10 cellular contexts compared by ENCODE assay signal in the genomic region with DNA sequence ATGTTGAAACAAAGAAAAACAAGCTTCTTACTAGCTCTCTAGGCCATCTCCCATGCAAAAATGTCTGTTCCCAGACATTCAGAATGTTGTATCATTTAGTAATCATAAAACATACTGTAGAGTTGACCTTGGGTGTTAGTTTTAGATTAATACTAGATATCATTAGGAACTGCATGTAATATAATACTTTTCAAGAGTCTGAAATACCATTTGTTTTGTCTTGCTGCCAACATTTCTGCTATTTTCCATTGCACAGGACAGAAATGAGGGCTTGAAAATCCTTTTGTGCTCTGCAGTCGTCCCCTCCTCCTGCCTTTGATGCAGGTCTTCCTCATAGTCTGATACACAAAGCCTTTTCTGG.
A peak's percentile ranks its signal among the peaks of the same experiment; 100 is the strongest.
DNase-seq lines count a peak whose midpoint lies in the region; ATAC-seq and TF ChIP-seq lines count a peak whose summit lies in the region.
"Had no signal": no experiment of that assay in that cellular context is flagged by ENCODE, and none has a peak within 500 bp of the region (broad histone marks: within the 10 kb centered on the region; RNA-seq: fewer than 3 reads in every experiment).

No MANE protein-coding gene starts in this region.

- H3K4me1 ChIP-seq in HAP-1 (peaks cover 24% of the 10 kb centered on the region), heart right ventricle (peaks cover 0 to 38% (median 29%) of the 10 kb centered on the region in 9 donors)

- in situ Hi-C loops in HAP-1 (cut with MboI; ENCODE audit: low sequenced_read_pairs) = no loop called here

- H3K4me3 ChIP-seq in HAP-1 = no peak overlapping the region
- peak overlapping the region; percentile 72 for H3K4me3 ChIP-seq in SK-N-MC
- no peak overlapping the region for H3K4me3 ChIP-seq in heart right ventricle

- H3K9me3 ChIP-seq in HAP-1 (no peaks in the 10 kb centered on the region), SK-N-MC (ENCODE audit: low read depth, low read length) (no peaks in the 10 kb centered on the region), heart right ventricle (peaks cover 0 to 6% (median 0%) of the 10 kb centered on the region in 11 donors)

- DNase-seq in HAP-1 (ENCODE audit: low spot score in 2 of 2) (peak; percentile 11 to 51), SK-N-MC (ENCODE audit: low read depth, low spot score) (no peak), heart right ventricle (peak in 1 of 2 donors; percentile 16), sciatic nerve (ENCODE audit: low spot score) (no peak), germinal center (ENCODE audit: low spot score) (no peak)
- DNase-seq in stimulated activated CD4-positive, alpha-beta T cell treated with anti-CD3 and anti-CD28 coated beads, Interleukin-4, amount 100 ng/mL, for 4 hours = no peak
- no peak for DNase-seq in activated naive CD4-positive, alpha-beta T cell (lab: John Stamatoyannopoulos, UW)
- DNase-seq: activated T-cell treated with anti-CD3 and anti-CD28 coated beads for 4 hours, T-helper 2 cell had no signal

- H3K27ac ChIP-seq in SK-N-MC = peak overlapping the region; percentile 100
- peak overlapping the region; percentile 5 to 77 (median 55) for H3K27ac ChIP-seq in heart right ventricle

- peak overlapping the region; percentile 79 for H3K9ac ChIP-seq in SK-N-MC (ENCODE audit: insufficient read length)

- 10 to 23% methylated on average over 1 of the region's 1 CpG for WGBS in heart right ventricle, 2 donors

- ATAC-seq in heart right ventricle = peak; percentile 29 to 89 (median 64)
- ATAC-seq in sciatic nerve = peak; percentile 47
- no peak for ATAC-seq in GM18505 (IDR thresholded peaks at IDR 0.05; ENCODE audit: unreplicated experiment)

- no peak for TF ChIP-seq POLR2A in GM18505 (IDR thresholded peaks at IDR 0.05; ENCODE audit: borderline replicate concordance, extremely low read depth, insufficient read depth, insufficient read length)

- TF ChIP-seq CTCF in heart right ventricle (IDR thresholded peaks at IDR 0.05) = no peak

- intact Hi-C loops in heart right ventricle (cut with DNase I) = loop anchor here in 2 of 10 donors (10.0 kb wide), 2 partner anchors 158 to 332 kb away; no protein-coding TSS in a partner anchor
- intact Hi-C loops in sciatic nerve (cut with DNase I) = no loop called here

- H3K27me3 ChIP-seq in HAP-1 (ENCODE audit: low read depth) = no peaks in the 10 kb centered on the region
- H3K27me3 ChIP-seq in heart right ventricle = no peaks in the 10 kb centered on the region

- no peaks in the 10 kb centered on the region for H3K36me3 ChIP-seq in HAP-1 (replicated peaks)
- no peaks in the 10 kb centered on the region for H3K36me3 ChIP-seq in SK-N-MC (ENCODE audit: insufficient read depth, low read length)
- H3K36me3 ChIP-seq in heart right ventricle = no peaks in the 10 kb centered on the region

Comparison
In these comparisons a context has a peak if more than half of its experiments do, and no peak if none do; other contexts are left out.
1. DNase-seq: peak in HAP-1 (2 of 2); none in SK-N-MC (single experiment), sciatic nerve (single experiment), stimulated activated CD4-positive, alpha-beta T cell treated with anti-CD3 and anti-CD28 coated beads, Interleukin-4, amount 100 ng/mL, for 4 hours (0 of 2), germinal center (single experiment) and activated naive CD4-positive, alpha-beta T cell (0 of 4).